Comparison of ENCODE assay signal across 8 cellular contexts in genomic region chr18:55275042-55275897, GRCh38.
DNase-seq lines count a peak whose midpoint lies in the region; ATAC-seq, FAIRE-seq and TF ChIP-seq lines count a peak whose summit lies in the region.

No MANE protein-coding gene starts in this region.

- no peaks in the 10 kb centered on the region for H3K27me3 ChIP-seq in IMR-90 (ENCODE audit: control insufficient read depth, insufficient read depth, low read length)
- H3K27me3 ChIP-seq in HepG2 (ENCODE audit: control insufficient read depth in 1 of 2, insufficient read depth in 2 of 2, low read length in 2 of 2): no peaks in the 10 kb centered on the region

- H4K5ac ChIP-seq in IMR-90 (ENCODE audit: low read depth, low read length): no peak overlapping the region; the same call in 1 of the 2 replicates

- H3K36me3 ChIP-seq in IMR-90 (ENCODE audit: control insufficient read depth, insufficient read depth, low read length) (peaks cover 5% of the 10 kb centered on the region), HepG2 (replicated peaks in 1 of 2; ENCODE audit: control insufficient read depth in 1 of 2, insufficient read depth in 2 of 2, low read length in 2 of 2) (no peaks in the 10 kb centered on the region)

- H3K9me3 ChIP-seq in IMR-90 (ENCODE audit: control insufficient read depth, insufficient read depth, low read length) (no peaks in the 10 kb centered on the region), HepG2 (ENCODE audit: low read length) (no peaks in the 10 kb centered on the region)

- H3K14ac ChIP-seq in IMR-90 (replicated peaks; ENCODE audit: low read depth, low read length): no peak overlapping the region

- DNase-seq in IMR-90 (peak; percentile 82), astrocyte of the cerebellum (ENCODE audit: low read depth) (peak; percentile 50), HepG2 (ENCODE audit: low spot score) (no peak), NCI-H1105 (lab: John Stamatoyannopoulos, UW) (no peak), NCI-H2107 treated with DMSO at 0.1 percent for 48 hours (lab: John Stamatoyannopoulos, UW; ENCODE audit: unreplicated experiment) (no peak)
- DNase-seq in activated T-cell treated with anti-CD3 and anti-CD28 coated beads, Interleukin-2, amount 50 U/mL, for 1 hour: no peak

- no peak overlapping the region for H4K8ac ChIP-seq in IMR-90 (ENCODE audit: low read depth in 2 of 2, low read length in 2 of 2)

- no peak overlapping the region for H3K27ac ChIP-seq in C4-2B
- no peak overlapping the region for H3K27ac ChIP-seq in IMR-90 (ENCODE audit: insufficient read depth, low read length)
- H3K27ac ChIP-seq in HepG2 (ENCODE audit: extremely low read length, insufficient read depth, low read length): no peak overlapping the region

- H3K9ac ChIP-seq in IMR-90 (ENCODE audit: low read depth, low read length) (no peak overlapping the region), HepG2 (ENCODE audit: insufficient read depth, low read depth, low read length) (no peak overlapping the region)

- H3K79me2 ChIP-seq in HepG2 (ENCODE audit: insufficient read depth, low read length): no peaks in the 10 kb centered on the region

- H3K23ac ChIP-seq in IMR-90 (ENCODE audit: low read depth, low read length): no peak overlapping the region

- H2AFZ ChIP-seq in IMR-90 (replicated peaks; ENCODE audit: low read length, poor library complexity) (no peak overlapping the region), HepG2 (ENCODE audit: low read length) (no peak overlapping the region)

- no peak overlapping the region for H2AK9ac ChIP-seq in IMR-90 (replicated peaks; ENCODE audit: low read depth, low read length, poor library complexity)

- POLR2A ChIA-PET in IMR-90 (lab: Charles Lee; ENCODE audit: unreplicated experiment) (interaction anchor here (0.6 kb wide), 1 partner anchor 1051 kb away, joined by 4 read pairs; the partner anchor contains the start of gene MBD2), HepG2 (lab: Yijun Ruan, JAX) (no interaction called here)

- peaks cover 2% of the 10 kb centered on the region for H3K4me1 ChIP-seq in IMR-90 (ENCODE audit: control insufficient read depth, insufficient read depth, low read length)
- H3K4me1 ChIP-seq in HepG2 (ENCODE audit: insufficient read depth, low read length): no peaks in the 10 kb centered on the region

- TF ChIP-seq CTCF in C4-2B (conservative IDR thresholded peaks at IDR 0.05): peak; percentile 46
- TF ChIP-seq CTCF in IMR-90 (conservative IDR thresholded peaks at IDR 0.05; ENCODE audit: low read depth, low read length): 0 out of 2 replicates have a peak, but pooled peaks have one; percentile 20
- TF ChIP-seq CTCF in astrocyte of the cerebellum (IDR thresholded peaks at IDR 0.05; ENCODE audit: low read depth, low read length, missing control alignments): peak; percentile 12
- no peak for TF ChIP-seq CTCF in HepG2 (CRISPR knock-in tag; IDR thresholded peaks at IDR 0.05)

- no peak overlapping the region for H4K91ac ChIP-seq in IMR-90 (ENCODE audit: insufficient read depth, low read depth, low read length)

- H2BK15ac ChIP-seq in IMR-90 (ENCODE audit: low read depth, low read length): no peak overlapping the region

- H2BK120ac ChIP-seq in IMR-90 (ENCODE audit: low read depth, low read length): no peak overlapping the region

- H3K4me2 ChIP-seq in IMR-90 (ENCODE audit: low read depth, low read length): peak overlapping the region; percentile 14; the same call in 1 of the 2 replicates
- no peak overlapping the region for H3K4me2 ChIP-seq in HepG2 (ENCODE audit: low read depth, low read length)

- H2BK20ac ChIP-seq in IMR-90 (ENCODE audit: low read depth, low read length): no peak overlapping the region

- peaks cover 22 to 52% of the 10 kb centered on the region in 2 experiments for H3K79me1 ChIP-seq in IMR-90 (ENCODE audit: low read depth in 1 of 2, low read length in 2 of 2)

- H3K18ac ChIP-seq in IMR-90 (ENCODE audit: low read depth, low read length): no peak overlapping the region

- H3K4ac ChIP-seq in IMR-90 (ENCODE audit: low read depth, low read length): no peak overlapping the region

- H2AK5ac ChIP-seq in IMR-90 (ENCODE audit: low read depth, low read length): no peak overlapping the region

- H3K9me1 ChIP-seq in IMR-90 (ENCODE audit: insufficient read depth, low read length): peaks cover 11% of the 10 kb centered on the region

- ATAC-seq in IMR-90 (ENCODE audit: low read depth) (peak; percentile 84), HepG2 (peak; percentile 54; the same call in 1 of the 3 replicates), GM21528 (IDR thresholded peaks at IDR 0.05; ENCODE audit: low FRiP score, unreplicated experiment) (no peak)

- H3K56ac ChIP-seq in IMR-90 (ENCODE audit: extremely low read depth, insufficient read depth, low read length): no peak overlapping the region

- H3K4me3 ChIP-seq in IMR-90 (ENCODE audit: insufficient read depth, low read depth, low read length) (no peak overlapping the region), astrocyte of the cerebellum (ENCODE audit: low read depth, low read length) (no peak overlapping the region), HepG2 (replicated peaks in 1 of 3; ENCODE audit: insufficient read depth in 1 of 3, low read depth in 2 of 3, low read length in 3 of 3) (no peak overlapping the region)

- peak overlapping the region; percentile 25 for H2BK5ac ChIP-seq in IMR-90 (ENCODE audit: low read depth, low read length, poor library complexity, severe bottlenecking)

- dilution Hi-C loops in IMR-90 (cut with HindIII; ENCODE audit: low sequenced_read_pairs, unreplicated experiment): no loop called here

- no peak for TF ChIP-seq RAD21 in IMR-90 (IDR thresholded peaks at IDR 0.05; ENCODE audit: low read length)
- TF ChIP-seq RAD21 in HepG2 (CRISPR knock-in tag; IDR thresholded peaks at IDR 0.05): no peak

- 56% methylated on average over 3 of the region's 5 CpGs; no CpG with 5 or more reads in 1 of the 2 experiments for WGBS in IMR-90 (ENCODE audit: extremely low coverage in 2 of 2, insufficient read length in 1 of 2), 2 experiments
- WGBS in HepG2 (ENCODE audit: low lambda C conversion rate): 0% methylated on average over 5 of the region's 5 CpGs

- TF ChIP-seq EP300 in HepG2 (IDR thresholded peaks at IDR 0.05; ENCODE audit: low read depth in 2 of 2, low read length in 2 of 2): no peak
- TF ChIP-seq EP300 in HepG2 (CRISPR knock-in tag; IDR thresholded peaks at IDR 0.05; ENCODE audit: borderline replicate concordance): no peak

- H4K20me1 ChIP-seq in IMR-90 (ENCODE audit: insufficient read depth, low read length) (0 out of 2 replicates have a peak, but pooled peaks cover 3% of the 10 kb centered on the region), HepG2 (ENCODE audit: insufficient read depth, low read length) (no peaks in the 10 kb centered on the region)

- in situ Hi-C loops in IMR-90 (cut with MboI; ENCODE audit: low sequenced_read_pairs): no loop called here
- in situ Hi-C loops in astrocyte of the cerebellum (cut with HindIII; ENCODE audit: low sequenced_read_pairs): no loop called here
- in situ Hi-C loops in HepG2 (cut with HindIII; ENCODE audit: extremely low pct_ligation_motif_present, low pct_unique_long_range_greater_than_20kb): no loop called here

- no peak for FAIRE-seq in HepG2 (lab: Jason Lieb, UNC)

- intact Hi-C loops in IMR-90 (cut with micrococcal nuclease) (no loop called here), HepG2 (cut with micrococcal nuclease; ENCODE audit: unreplicated experiment) (loop anchor here (1.0 kb wide), 1 partner anchor 41 kb away; no protein-coding TSS in a partner anchor)

- no TSS peak for BruUV-seq in IMR-90 (replicated peaks; lab: Mats Ljungman, UMichigan)
- BruUV-seq in HepG2 (replicated peaks; lab: Mats Ljungman, UMichigan): no TSS peak

- CTCF ChIA-PET in IMR-90 (lab: Yijun Ruan, JAX): interaction anchor here (0.6 to 2.3 kb wide), 9 partner anchors 12 to 1373 kb away, joined by 3 to 11 read pairs (median 4); no protein-coding TSS in a partner anchor
- CTCF ChIA-PET in HepG2 (lab: Yijun Ruan, JAX; ENCODE audit: low intra/inter-chr PET ratio, low total read pairs): interaction anchor here (1.4 kb wide), 1 partner anchor 41 kb away, joined by 5 read pairs; no protein-coding TSS in a partner anchor

- TF ChIP-seq POLR2A in IMR-90 (IDR thresholded peaks at IDR 0.05; ENCODE audit: low read depth, low read length) (no peak), HepG2 (IDR thresholded peaks at IDR 0.05; ENCODE audit: insufficient read depth in 1 of 2, low read depth in 2 of 2, low read length in 2 of 2) (no peak)

TF ChIP-seq in IMR-90, 13 proteins besides CTCF, POLR2A, EP300 and RAD21 (continues in another document):
- TF ChIP-seq FOS (IDR thresholded peaks at IDR 0.05; ENCODE audit: low read depth, low read length): peak; percentile 60
- no peak for TF ChIP-seq ELK1 (IDR thresholded peaks at IDR 0.05; ENCODE audit: borderline replicate concordance, low read depth, low read length)
- TF ChIP-seq MAFK (IDR thresholded peaks at IDR 0.05; ENCODE audit: low read depth, low read length): no peak
- no peak for TF ChIP-seq BHLHE40 (IDR thresholded peaks at IDR 0.05; ENCODE audit: low read depth, low read length)

TF ChIP-seq in HepG2, 621 proteins besides CTCF, POLR2A, EP300 and RAD21:
- peak; percentile 40; the same call in 1 of the 2 replicates for TF ChIP-seq CEBPB (IDR thresholded peaks at IDR 0.05; ENCODE audit: borderline replicate concordance, low read depth, low read length)
- TF ChIP-seq MYC (CRISPR knock-in tag; IDR thresholded peaks at IDR 0.05; ENCODE audit: borderline replicate concordance): no peak

Comparison
In these comparisons a context has a peak if more than half of its experiments do, and no peak if none do; other contexts are left out.
1. DNase-seq: peak in IMR-90 (single experiment) and astrocyte of the cerebellum (single experiment); none in HepG2 (single experiment), activated T-cell treated with anti-CD3 and anti-CD28 coated beads, Interleukin-2, amount 50 U/mL, for 1 hour (single experiment), NCI-H1105 (single experiment) and NCI-H2107 treated with DMSO at 0.1 percent for 48 hours (single experiment).